16 cellular contexts compared by ENCODE assay signal in genomic region chr10:107994621-107995274, GRCh38.
DNase-seq lines count a peak whose midpoint lies in the region; ATAC-seq, FAIRE-seq and TF ChIP-seq lines count a peak whose summit lies in the region.
"Had no signal": no experiment of that assay in that cellular context is flagged by ENCODE, and none has a peak within 500 bp of the region (broad histone marks: within the 10 kb centered on the region; RNA-seq: fewer than 3 reads in every experiment).

No MANE protein-coding gene starts in this region.

- peak overlapping the region; percentile 28 for H2AFZ ChIP-seq in GM12878 (ENCODE audit: control insufficient read depth, low read depth, low read length)

- no peak for TF ChIP-seq POLR2A in GM12878 (IDR thresholded peaks at IDR 0.05; ENCODE audit: low read depth, low read length)

- SMC1A ChIA-PET in GM12878 (lab: Charles Lee; ENCODE audit: uncharacterized antibody, unreplicated experiment): interaction anchor here (0.6 to 1.6 kb wide), 7 partner anchors 10 to 210 kb away, joined by 3 to 9 read pairs (median 3); no protein-coding TSS in a partner anchor

- no peak for TF ChIP-seq RAD21 in GM12878 (IDR thresholded peaks at IDR 0.05; ENCODE audit: insufficient read depth, low read depth, low read length)

- no peaks in the 10 kb centered on the region for H3K9me3 ChIP-seq in GM12878 (replicated peaks; ENCODE audit: control insufficient read depth, insufficient read depth, low read length)
- H3K9me3 ChIP-seq: ascending aorta had no signal

- RAD21 ChIA-PET in GM12878 (lab: Charles Lee; ENCODE audit: unreplicated experiment): interaction anchor here (0.6 to 1.7 kb wide), 4 partner anchors 15 to 209 kb away, joined by 3 to 7 read pairs (median 4); no protein-coding TSS in a partner anchor

- 48% methylated on average over 3 of the region's 3 CpGs for WGBS in GM12878 (ENCODE audit: insufficient coverage, insufficient replicate concordance, low lambda C conversion rate, missing lambda C conversion rate)

- H3K4me1 ChIP-seq in GM12878 (ENCODE audit: control insufficient read depth, insufficient read depth, low read length): no peaks in the 10 kb centered on the region
- H3K4me1 ChIP-seq: ascending aorta had no signal

- peak overlapping the region; percentile 20; the same call in 1 of the 2 replicates for H3K27ac ChIP-seq in GM12878 (ENCODE audit: control insufficient read depth, insufficient read depth)
- H3K27ac ChIP-seq: ascending aorta, coronary artery had no signal

- H4K20me1 ChIP-seq in GM12878 (ENCODE audit: control insufficient read depth, insufficient read depth): no peaks in the 10 kb centered on the region

- BruUV-seq in GM12878 (replicated peaks; lab: Mats Ljungman, UMichigan): no TSS peak

- H3K36me3 ChIP-seq in GM12878 (ENCODE audit: control insufficient read depth in 2 of 2, insufficient read depth in 2 of 2, low read length in 1 of 2): no peaks in the 10 kb centered on the region
- H3K36me3 ChIP-seq: ascending aorta had no signal

- peak overlapping the region; percentile 34; the same call in 1 of the 2 replicates for H3K4me2 ChIP-seq in GM12878 (ENCODE audit: control insufficient read depth, insufficient read depth)

- TF ChIP-seq EP300 in GM12878 (IDR thresholded peaks at IDR 0.05; ENCODE audit: borderline replicate concordance in 1 of 2, control insufficient read depth in 1 of 2, low read depth in 2 of 2, low read length in 2 of 2): no peak

- ATAC-seq in GM19372 (IDR thresholded peaks at IDR 0.05; ENCODE audit: low read depth, unreplicated experiment): peak; percentile 56
- ATAC-seq in HG03066 (IDR thresholded peaks at IDR 0.05; ENCODE audit: low read depth, unreplicated experiment): peak; percentile 60
- ATAC-seq in GM12878: peak; percentile 75

- intact Hi-C loops in GM12878 (cut with micrococcal nuclease; ENCODE audit: unreplicated experiment): loop anchor here (5.0 kb wide), 1 partner anchor 208 kb away; no protein-coding TSS in a partner anchor

- peak overlapping the region; percentile 0; the same call in 1 of the 2 replicates for H3K4me3 ChIP-seq in GM12878
- H3K4me3 ChIP-seq in retinal pigment epithelial cell (ENCODE audit: low read length): no peak overlapping the region
- H3K4me3 ChIP-seq: ascending aorta, coronary artery had no signal

- H3K27me3 ChIP-seq in GM12878 (replicated peaks in 1 of 2; ENCODE audit: control insufficient read depth in 2 of 2, insufficient read depth in 2 of 2, low read length in 1 of 2): no peaks in the 10 kb centered on the region
- H3K27me3 ChIP-seq: ascending aorta had no signal

- no peak overlapping the region for H3K9ac ChIP-seq in GM12878 (ENCODE audit: control insufficient read depth, insufficient read depth, low read length)

- DNase-seq in GM12878 (ENCODE audit: low read depth, low spot score) (no peak), retinal pigment epithelial cell (ENCODE audit: low read depth) (peak; percentile 11), HuH-7.5 (ENCODE audit: low spot score) (no peak), DMS153 (lab: John Stamatoyannopoulos, UW) (no peak)
- no peak for DNase-seq in activated CD8-positive, alpha-beta memory T cell treated with anti-CD3 and anti-CD28 coated beads, Interleukin-2, amount 50 U/mL, for 48 hours
- DNase-seq: activated CD4-positive, alpha-beta T cell treated with anti-CD3 and anti-CD28 coated beads for 48 hours; GDM1; HCEC 1CT; kidney glomerular epithelial cell; midbrain; MM.1S; NK-92 treated with Interleukin-12 subunit alpha and Interleukin-12 subunit beta, amount 100 ng/mL, for 24 hours had no signal

- CTCF ChIA-PET in GM12878 (lab: Yijun Ruan, JAX): interaction anchor here (0.7 kb wide), 1 partner anchor 135 kb away, joined by 3 read pairs; no protein-coding TSS in a partner anchor

- H3K79me2 ChIP-seq in GM12878 (ENCODE audit: control insufficient read depth, insufficient read depth, low read length): no peaks in the 10 kb centered on the region

- TF ChIP-seq CTCF in GM12878 (IDR thresholded peaks at IDR 0.05 in 2 of 3, conservative IDR thresholded peaks at IDR 0.05 in 1 of 3; ENCODE audit: control insufficient read depth in 2 of 3, extremely low read depth in 1 of 3, insufficient read depth in 1 of 3, low read depth in 3 of 3, low read length in 3 of 3) (no peak), retinal pigment epithelial cell (conservative IDR thresholded peaks at IDR 0.05; ENCODE audit: low read depth, low read length) (no peak)

- FAIRE-seq in GM12878 (lab: Jason Lieb, UNC): no peak

- POLR2A ChIA-PET in GM12878 (lab: Charles Lee): interaction anchor here (0.5 to 1.4 kb wide), 2 partner anchors 81 to 337 kb away, joined by 3 read pairs; no protein-coding TSS in a partner anchor

- in situ Hi-C loops in GM12878 (cut with MboI): no loop called here

TF ChIP-seq in GM12878, 131 proteins besides CTCF, POLR2A, EP300 and RAD21:
- TF ChIP-seq RUNX3 (IDR thresholded peaks at IDR 0.05; ENCODE audit: low read length) (peak; percentile 42; the same call in 1 of the 2 replicates), POU2F2 (IDR thresholded peaks at IDR 0.05; ENCODE audit: borderline replicate concordance, low read depth, low read length) (peak; percentile 73; the same call in 1 of the 3 replicates), FOXM1 (IDR thresholded peaks at IDR 0.05; ENCODE audit: low read depth, low read length) (0 out of 2 replicates have a peak, but pooled peaks have one; percentile 40), CBFB (IDR thresholded peaks at IDR 0.05; ENCODE audit: low read depth) (no peak)
